ENCODE assay signal across 11 cellular contexts in genomic region chr4:80172203-80172602, GRCh38. TPM values are rescaled to one million over a fixed set of nuclear protein-coding genes. Genes with fewer than 3 reads are reported as not detected.
DNase-seq lines count a peak whose midpoint lies in the region; ATAC-seq and TF ChIP-seq lines count a peak whose summit lies in the region.
"Had no signal": no experiment of that assay in that cellular context is flagged by ENCODE, and none has a peak within 500 bp of the region (broad histone marks: within the 10 kb centered on the region; RNA-seq: fewer than 3 reads in every experiment).

No MANE protein-coding gene starts in this region.

- H2AFZ ChIP-seq in SK-N-SH (ENCODE audit: low read depth), result no peak overlapping the region

- CTCF ChIA-PET in SK-N-SH (lab: Yijun Ruan, JAX), result interaction anchor here (1.6 kb wide), 2 partner anchors 12 to 16 kb away, joined by 4 read pairs; no protein-coding TSS in a partner anchor

- TF ChIP-seq EP300 in SK-N-SH (IDR thresholded peaks at IDR 0.05; ENCODE audit: borderline replicate concordance in 1 of 2, low read depth in 1 of 2, low read length in 1 of 2), result no peak

- WGBS in SK-N-SH (ENCODE audit: low lambda C conversion rate), result 69% methylated on average over 2 of the region's 2 CpGs

- TF ChIP-seq RAD21 in SK-N-SH (IDR thresholded peaks at IDR 0.05; ENCODE audit: low read length), result no peak

- no peaks in the 10 kb centered on the region for H3K27me3 ChIP-seq in SK-N-SH (ENCODE audit: insufficient read depth)

- no peak overlapping the region for H3K4me3 ChIP-seq in SK-N-SH (ENCODE audit: low read depth in 2 of 2, low read length in 1 of 2)

- H3K9me3 ChIP-seq in SK-N-SH, result no peaks in the 10 kb centered on the region

- H3F3A ChIP-seq in SK-N-SH (replicated peaks; ENCODE audit: insufficient read depth), result peaks cover 7% of the 10 kb centered on the region

- no peaks in the 10 kb centered on the region; the same call in 1 of the 2 replicates for H3K79me2 ChIP-seq in SK-N-SH (ENCODE audit: insufficient read depth)

- POLR2A ChIA-PET in SK-N-SH (lab: Yijun Ruan, JAX), result no interaction called here

- no peaks in the 10 kb centered on the region for H3K36me3 ChIP-seq in SK-N-SH (replicated peaks in 1 of 2; ENCODE audit: control insufficient read depth in 1 of 2, insufficient read depth in 2 of 2, low read length in 1 of 2)

- H3K4me2 ChIP-seq in SK-N-SH, result no peak overlapping the region

- H4K20me1 ChIP-seq in SK-N-SH (ENCODE audit: insufficient read depth), result no peaks in the 10 kb centered on the region

- no peaks in the 10 kb centered on the region for H3K9me2 ChIP-seq in SK-N-SH

- peaks cover 0 to 4% of the 10 kb centered on the region in 2 experiments; a peak in 1 of 4 replicates for H3K4me1 ChIP-seq in SK-N-SH (ENCODE audit: control insufficient read depth in 1 of 2, insufficient read depth in 2 of 2, low read depth in 1 of 2, low read length in 1 of 2)

- TF ChIP-seq CTCF in SK-N-SH (IDR thresholded peaks at IDR 0.05), result no peak

- DNase-seq in epithelial cell of prostate (ENCODE audit: low read depth, low spot score) (no peak), SHP77 treated with DMSO at 0.1 percent for 48 hours (lab: John Stamatoyannopoulos, UW) (no peak), SK-N-SH (no peak)
- DNase-seq in effector CD8-positive, alpha-beta T cell (lab: John Stamatoyannopoulos, UW), result no peak
- DNase-seq: left cardiac atrium, NCI-H1105, retina had no signal

- H3K9ac ChIP-seq in SK-N-SH, result no peak overlapping the region

- H3K27ac ChIP-seq in epithelial cell of prostate (peak overlapping the region; percentile 46), SK-N-SH (ENCODE audit: low read depth in 2 of 2, low read length in 1 of 2) (no peak overlapping the region)

- peak; percentile 62 for ATAC-seq in GM18517 (IDR thresholded peaks at IDR 0.05; ENCODE audit: unreplicated experiment)
- peak; percentile 63 for ATAC-seq in GM21526 (IDR thresholded peaks at IDR 0.05; ENCODE audit: low FRiP score, unreplicated experiment)
- ATAC-seq in HG03520 (IDR thresholded peaks at IDR 0.05; ENCODE audit: unreplicated experiment), result peak; percentile 50
- no peak for ATAC-seq in HG03280 (IDR thresholded peaks at IDR 0.05; ENCODE audit: unreplicated experiment)
- ATAC-seq: left cardiac atrium had no signal

TF ChIP-seq in SK-N-SH, 30 proteins besides CTCF, POLR2A, EP300 and RAD21:
- TF ChIP-seq MEF2A (IDR thresholded peaks at IDR 0.05; ENCODE audit: borderline replicate concordance, low read depth) (no peak), RCOR1 (IDR thresholded peaks at IDR 0.05; ENCODE audit: low read length) (no peak), SIN3A (IDR thresholded peaks at IDR 0.05; ENCODE audit: borderline replicate concordance, low read depth, low read length) (no peak), FOXJ3 (CRISPR knock-in tag; IDR thresholded peaks at IDR 0.05) (no peak), ELF1 (IDR thresholded peaks at IDR 0.05) (no peak), MAX (IDR thresholded peaks at IDR 0.05; ENCODE audit: low read depth) (no peak), ZBTB33 (IDR thresholded peaks at IDR 0.05; ENCODE audit: borderline replicate concordance, low read depth) (no peak), GATA2 (CRISPR knock-in tag; IDR thresholded peaks at IDR 0.05) (no peak), GABPA (IDR thresholded peaks at IDR 0.05; ENCODE audit: low read depth) (no peak), SMC3 (IDR thresholded peaks at IDR 0.05; ENCODE audit: low read depth, low read length) (no peak), EZH2phosphoT487 (IDR thresholded peaks at IDR 0.05; ENCODE audit: borderline replicate concordance, low read depth) (no peak), MXI1 (IDR thresholded peaks at IDR 0.05; ENCODE audit: low read depth, low read length) (no peak), CHD2 (IDR thresholded peaks at IDR 0.05; ENCODE audit: low read length, partially characterized antibody) (no peak), RFX5 (IDR thresholded peaks at IDR 0.05; ENCODE audit: low read length) (no peak), JUND (IDR thresholded peaks at IDR 0.05) (no peak)
- TF ChIP-seq, protein P1, sequence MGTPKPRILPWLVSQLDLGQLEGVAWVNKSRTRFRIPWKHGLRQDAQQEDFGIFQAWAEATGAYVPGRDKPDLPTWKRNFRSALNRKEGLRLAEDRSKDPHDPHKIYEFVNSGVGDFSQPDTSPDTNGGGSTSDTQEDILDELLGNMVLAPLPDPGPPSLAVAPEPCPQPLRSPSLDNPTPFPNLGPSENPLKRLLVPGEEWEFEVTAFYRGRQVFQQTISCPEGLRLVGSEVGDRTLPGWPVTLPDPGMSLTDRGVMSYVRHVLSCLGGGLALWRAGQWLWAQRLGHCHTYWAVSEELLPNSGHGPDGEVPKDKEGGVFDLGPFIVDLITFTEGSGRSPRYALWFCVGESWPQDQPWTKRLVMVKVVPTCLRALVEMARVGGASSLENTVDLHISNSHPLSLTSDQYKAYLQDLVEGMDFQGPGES (IDR thresholded peaks at IDR 0.05; ENCODE audit: low read depth, low read length), result no peak
- TF ChIP-seq, protein P2, sequence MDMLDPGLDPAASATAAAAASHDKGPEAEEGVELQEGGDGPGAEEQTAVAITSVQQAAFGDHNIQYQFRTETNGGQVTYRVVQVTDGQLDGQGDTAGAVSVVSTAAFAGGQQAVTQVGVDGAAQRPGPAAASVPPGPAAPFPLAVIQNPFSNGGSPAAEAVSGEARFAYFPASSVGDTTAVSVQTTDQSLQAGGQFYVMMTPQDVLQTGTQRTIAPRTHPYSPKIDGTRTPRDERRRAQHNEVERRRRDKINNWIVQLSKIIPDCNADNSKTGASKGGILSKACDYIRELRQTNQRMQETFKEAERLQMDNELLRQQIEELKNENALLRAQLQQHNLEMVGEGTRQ (IDR thresholded peaks at IDR 0.05; ENCODE audit: borderline replicate concordance, low read depth, low read length), result no peak

RNA-seq across cellular contexts. Expression of gene PRDM8, which starts 25.1 kb away (rescaled TPM):
- polyA plus RNA-seq in SK-N-SH (2012; rRNA removed), result 3.5 and 3.7 TPM in 2 replicates
- 2.3 and 2.6 TPM in 2 replicates for polyA plus RNA-seq in SK-N-SH (2012; cell fraction: cytosol; rRNA removed)
- 10.2 and 11.7 TPM in 2 replicates for polyA plus RNA-seq in SK-N-SH (2012; cell fraction: nucleus; rRNA removed)
